32 cellular contexts compared by ENCODE assay signal in the genomic region with DNA sequence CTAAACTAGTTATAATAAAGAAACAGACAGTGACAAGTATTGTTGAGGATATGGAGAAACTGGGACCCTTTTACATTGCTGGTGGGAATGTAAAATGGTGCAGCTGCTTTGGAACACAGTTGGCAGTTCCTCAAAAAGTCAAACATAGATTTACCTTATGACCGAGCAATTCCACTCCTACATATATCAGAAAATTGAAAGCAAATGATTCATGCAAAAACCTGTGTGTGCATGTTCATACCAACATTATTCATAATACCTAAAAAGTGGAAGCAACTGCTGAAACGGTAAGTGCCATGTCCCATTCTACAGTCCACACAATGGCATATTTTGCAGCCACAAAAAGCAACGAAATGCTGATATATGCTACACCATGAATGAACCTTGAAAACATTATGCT.
"Had no signal": no experiment of that assay in that cellular context is flagged by ENCODE, and none has a peak within 500 bp of the region (broad histone marks: within the 10 kb centered on the region; RNA-seq: fewer than 3 reads in every experiment).

No MANE protein-coding gene starts in this region.

- H3K9me3 ChIP-seq: adrenal gland, body of pancreas, colonic mucosa, gastroesophageal sphincter, heart right ventricle had no signal

- H3K27me3 Mint-ChIP-seq: activated CD8-positive, alpha-beta T cell treated with anti-CD3 and anti-CD28 coated beads for 36 hours had no signal

- H3K36me3 ChIP-seq: adrenal gland, cardiac muscle cell, colonic mucosa, gastroesophageal sphincter, heart right ventricle, WERI-Rb-1 had no signal

- H3K4me3 ChIP-seq: adrenal gland, body of pancreas, cardiac muscle cell, colonic mucosa, gastroesophageal sphincter, heart right ventricle had no signal

- H3K9me3 Mint-ChIP-seq: activated B cell treated with CpG ODN at 0.5 μM for 24 hours; activated CD8-positive, alpha-beta T cell treated with anti-CD3 and anti-CD28 coated beads for 36 hours; activated naive CD4-positive, alpha-beta T cell treated with anti-CD3 and anti-CD28 coated beads, Interleukin-2, amount 10 ng/mL, durations not matched to agents 7 days and 5 days; activated naive CD4-positive, alpha-beta T cell treated with anti-CD3 and anti-CD28 coated beads, Interleukin-2, amount 50 U/mL, for 72 hours; activated T-helper 1 cell treated with anti-CD3 and anti-CD28 coated beads, Interleukin-12 subunit alpha, Interleukin-12 subunit beta, Interleukin-2, Interleukin-4 antibody, amounts not matched to agents 30 ng/mL and 10 ng/mL and 1 ng/mL, durations not matched to agents 14 hours and 24 hours and 36 hours; activated T-helper 2 cell treated with anti-CD3 and anti-CD28 coated beads, Interferon-gamma antibody, Interleukin-2, Interleukin-4, amounts not matched to agents 10 μg/mL and 5 μg/mL and 100 μg/mL, durations not matched to agents 14 hours and 24 hours and 36 hours; T-helper 2 cell treated with Interferon-gamma antibody and Interleukin-4, amounts not matched to agents 5 μg/mL and 100 μg/mL, for 36 hours had no signal

- ATAC-seq: activated CD4-positive, CD25-positive, alpha-beta regulatory T cell treated with anti-CD3 and anti-CD28 coated beads, Interleukin-2, amount 50 U/mL, for 24 hours; activated CD8-positive, alpha-beta T cell treated with anti-CD3 and anti-CD28 coated beads for 36 hours; activated naive CD4-positive, alpha-beta T cell treated with anti-CD3 and anti-CD28 coated beads, Interleukin-2, amount 50 U/mL, for 72 hours; esophagus mucosa; gastroesophageal sphincter; heart right ventricle; T-helper 17 cell had no signal

- H3K4me1 Mint-ChIP-seq: activated B cell treated with CpG ODN at 0.5 μM for 24 hours; activated naive CD4-positive, alpha-beta T cell treated with anti-CD3 and anti-CD28 coated beads, Interleukin-2, amount 10 ng/mL, durations not matched to agents 7 days and 5 days; T-helper 17 cell had no signal

- H3K4me1 ChIP-seq: adrenal gland, colonic mucosa, gastroesophageal sphincter, heart right ventricle had no signal

- H3K36me3 Mint-ChIP-seq: activated naive CD4-positive, alpha-beta T cell treated with anti-CD3 and anti-CD28 coated beads, Interleukin-2, amount 10 ng/mL, durations not matched to agents 7 days and 5 days; activated naive CD4-positive, alpha-beta T cell treated with anti-CD3 and anti-CD28 coated beads, Interleukin-2, amount 50 U/mL, for 72 hours had no signal

- DNase-seq: activated B cell treated with CpG ODN at 0.5 μM for 24 hours; activated CD4-positive, alpha-beta T cell treated with anti-CD3 and anti-CD28 coated beads for 48 hours; activated CD4-positive, alpha-beta T cell treated with anti-CD3 and anti-CD28 coated beads, Interleukin-2, amount 50 U/mL, for 1 hour; activated CD4-positive, alpha-beta T cell treated with anti-CD3 and anti-CD28 coated beads, Interleukin-2, amount 50 U/mL, for 48 hours; activated CD8-positive, alpha-beta memory T cell treated with anti-CD3 and anti-CD28 coated beads for 24 hours; activated CD8-positive, alpha-beta T cell treated with anti-CD3 and anti-CD28 coated beads for 36 hours; activated gamma-delta T cell; activated naive CD4-positive, alpha-beta T cell; activated naive CD4-positive, alpha-beta T cell treated with anti-CD3 and anti-CD28 coated beads, Interleukin-2, amount 10 ng/mL, durations not matched to agents 7 days and 5 days; activated T-cell treated with anti-CD3 and anti-CD28 coated beads, Interleukin-2, amount 50 U/mL, for 48 hours; adrenal gland; amygdala; aorta; body of pancreas; central memory CD4-positive, alpha-beta T cell; cerebellar nuclear complex; colonic mucosa; effector CD8-positive, alpha-beta T cell; foreskin melanocyte; heart right ventricle; T-helper 1 cell; T-helper 17 cell; T1000; WERI-Rb-1 had no signal

- H3K27ac Mint-ChIP-seq: activated B cell treated with CpG ODN at 0.5 μM for 24 hours; activated CD8-positive, alpha-beta T cell treated with anti-CD3 and anti-CD28 coated beads for 36 hours; activated naive CD4-positive, alpha-beta T cell treated with anti-CD3 and anti-CD28 coated beads, Interleukin-2, amount 10 ng/mL, durations not matched to agents 7 days and 5 days; activated naive CD4-positive, alpha-beta T cell treated with anti-CD3 and anti-CD28 coated beads, Interleukin-2, amount 50 U/mL, for 72 hours; activated T-helper 1 cell treated with anti-CD3 and anti-CD28 coated beads, Interleukin-12 subunit alpha, Interleukin-12 subunit beta, Interleukin-2, Interleukin-4 antibody, amounts not matched to agents 30 ng/mL and 10 ng/mL and 1 ng/mL, durations not matched to agents 14 hours and 24 hours and 36 hours; activated T-helper 2 cell treated with anti-CD3 and anti-CD28 coated beads, Interferon-gamma antibody, Interleukin-2, Interleukin-4, amounts not matched to agents 10 μg/mL and 5 μg/mL and 100 μg/mL, durations not matched to agents 14 hours and 24 hours and 36 hours; T-helper 17 cell; T-helper 2 cell treated with Interferon-gamma antibody and Interleukin-4, amounts not matched to agents 5 μg/mL and 100 μg/mL, for 36 hours had no signal

- H3K4me3 Mint-ChIP-seq: activated B cell treated with CpG ODN at 0.5 μM for 24 hours; activated CD8-positive, alpha-beta T cell treated with anti-CD3 and anti-CD28 coated beads for 36 hours; activated naive CD4-positive, alpha-beta T cell treated with anti-CD3 and anti-CD28 coated beads, Interleukin-2, amount 10 ng/mL, durations not matched to agents 7 days and 5 days; activated T-helper 1 cell treated with anti-CD3 and anti-CD28 coated beads, Interleukin-12 subunit alpha, Interleukin-12 subunit beta, Interleukin-2, Interleukin-4 antibody, amounts not matched to agents 30 ng/mL and 10 ng/mL and 1 ng/mL, durations not matched to agents 14 hours and 24 hours and 36 hours; T-helper 17 cell; T-helper 2 cell treated with Interferon-gamma antibody and Interleukin-4, amounts not matched to agents 5 μg/mL and 100 μg/mL, for 36 hours had no signal

- H3K27me3 ChIP-seq: adrenal gland, body of pancreas, colonic mucosa, gastroesophageal sphincter, heart right ventricle had no signal

- H3K27ac ChIP-seq: adrenal gland, cardiac muscle cell, colonic mucosa, gastroesophageal sphincter, heart right ventricle, WERI-Rb-1 had no signal
